Comparison of ENCODE assay signal across 13 cellular contexts in genomic region chr2:239368906-239369584, GRCh38. TPM values are rescaled to one million over a fixed set of nuclear protein-coding genes. Genes with fewer than 3 reads are reported as not detected.
DNase-seq lines count a peak whose midpoint lies in the region; ATAC-seq and TF ChIP-seq lines count a peak whose summit lies in the region.
"Had no signal": no experiment of that assay in that cellular context is flagged by ENCODE, and none has a peak within 500 bp of the region (broad histone marks: within the 10 kb centered on the region; RNA-seq: fewer than 3 reads in every experiment).

No MANE protein-coding gene starts in this region.

- H3K4me3 Mint-ChIP-seq in naive B cell, result peak overlapping the region in 6 of 8 donors; percentile 25 to 93 (median 85)

- no peaks in the 10 kb centered on the region for H3K9me3 Mint-ChIP-seq in naive B cell

- POLR2A ChIA-PET in HEK293T (lab: Yijun Ruan, JAX), result no interaction called here

- no peaks in the 10 kb centered on the region for H3K4me1 ChIP-seq in testis
- H3K4me1 ChIP-seq: breast epithelium had no signal

- no peaks in the 10 kb centered on the region for H3K36me3 Mint-ChIP-seq in naive B cell

- H3K27ac ChIP-seq in testis, result no peak overlapping the region
- H3K27ac ChIP-seq: 22Rv1, breast epithelium, PC-9 had no signal

- no peaks in the 10 kb centered on the region for H3K27me3 ChIP-seq in testis
- H3K27me3 ChIP-seq: breast epithelium had no signal

- peak; percentile 50 for DNase-seq in DMS79 treated with DMSO at 0.1 percent for 48 hours (lab: John Stamatoyannopoulos, UW)
- DNase-seq in DMS79 (lab: John Stamatoyannopoulos, UW), result no peak
- DNase-seq in NCI-H69 (lab: John Stamatoyannopoulos, UW), result peak; percentile 26
- DNase-seq in naive B cell, result no peak
- no peak for DNase-seq in NCI-H2227 treated with DMSO at 0.1 percent for 48 hours (lab: John Stamatoyannopoulos, UW)
- no peak for DNase-seq in testis
- no peak for DNase-seq in HEK293T (ENCODE audit: extremely low spot score)
- DNase-seq: DMS53, PC-9, T1000 had no signal

- H3K27ac Mint-ChIP-seq in naive B cell, result peak overlapping the region in 4 of 6 donors; percentile 88 to 100 (median 98)

- H3K9me3 ChIP-seq in testis, result no peaks in the 10 kb centered on the region
- H3K9me3 ChIP-seq: breast epithelium had no signal

- H3K36me3 ChIP-seq in testis (ENCODE audit: low read depth, missing control alignments), result no peaks in the 10 kb centered on the region
- H3K36me3 ChIP-seq: breast epithelium had no signal

- peak; percentile 29 for ATAC-seq in GM21360 (IDR thresholded peaks at IDR 0.05; ENCODE audit: unreplicated experiment)
- ATAC-seq in naive B cell (ENCODE audit: low read depth in 2 of 2), result peak; percentile 18 to 21

- intact Hi-C loops in testis (cut with DNase I; ENCODE audit: low total_unique reads), result no loop called here

- TF ChIP-seq POLR2A in testis (IDR thresholded peaks at IDR 0.05), result no peak

- no peak for TF ChIP-seq CTCF in testis (IDR thresholded peaks at IDR 0.05)

- H3K4me1 Mint-ChIP-seq in naive B cell, result peaks cover 9 to 18% (median 12%) of the 10 kb centered on the region in 3 donors

- H3K27me3 Mint-ChIP-seq in naive B cell, result no peaks in the 10 kb centered on the region

- 76 to 83% methylated on average over 16 to 20 of the region's 20 CpGs for WGBS in testis, 2 donors

- CTCF ChIA-PET in HEK293T (lab: Yijun Ruan, JAX), result no interaction called here

- H3K4me3 ChIP-seq in testis, result no peak overlapping the region
- H3K4me3 ChIP-seq: breast epithelium, PC-9 had no signal

TF ChIP-seq in HEK293T, 16 proteins besides CTCF, POLR2A, EP300 and RAD21:
- TF ChIP-seq FOXA1 (IDR thresholded peaks at IDR 0.05) (no peak), CTBP1 (IDR thresholded peaks at IDR 0.05; ENCODE audit: borderline replicate concordance) (no peak), SUZ12 (IDR thresholded peaks at IDR 0.05) (no peak), HDGF (IDR thresholded peaks at IDR 0.05; ENCODE audit: borderline replicate concordance) (no peak), PKNOX1 (IDR thresholded peaks at IDR 0.05) (no peak), FOXM1 (IDR thresholded peaks at IDR 0.05; ENCODE audit: borderline replicate concordance) (no peak)

RNA-seq across cellular contexts. Expression of gene HDAC4, which starts 31.8 kb away (rescaled TPM):
- 1 to 10 TPM in 5 of 6 donors, not detected in 1; 1.5 to 6.8 (median 2.8) TPM for polyA plus RNA-seq in naive B cell (ENCODE audit: low read depth in 6 of 6)
- total RNA-seq in testis, result 10 to 100 TPM; 58.7 to 67.5 TPM
- polyA plus RNA-seq in testis (ENCODE audit: insufficient read depth, low read depth, low replicate concordance), result 29.0 TPM

Comparison
In these comparisons a context has a peak if more than half of its experiments do, and no peak if none do; other contexts are left out.
1. DNase-seq: peak in DMS79 treated with DMSO at 0.1 percent for 48 hours (single experiment) and NCI-H69 (single experiment); none in DMS79 (single experiment), naive B cell (single experiment), NCI-H2227 treated with DMSO at 0.1 percent for 48 hours (single experiment), testis (single experiment) and HEK293T (single experiment).